11 cellular contexts compared by ENCODE assay signal in genomic region chr15:43423793-43424192, GRCh38.
"Had no signal": no experiment of that assay in that cellular context is flagged by ENCODE, and none has a peak within 500 bp of the region (broad histone marks: within the 10 kb centered on the region; RNA-seq: fewer than 3 reads in every experiment).

No MANE protein-coding gene starts in this region.

- H3K9me3 ChIP-seq: adrenal gland, colonic mucosa, esophagus muscularis mucosa had no signal

- ATAC-seq: activated CD4-positive, CD25-positive, alpha-beta regulatory T cell treated with anti-CD3 and anti-CD28 coated beads, Interleukin-2, amount 50 U/mL, for 24 hours; activated T-helper 17 cell treated with anti-CD3 and anti-CD28 coated beads, Interleukin-2, amount 50 U/mL, for 72 hours had no signal

- H3K27me3 ChIP-seq: adrenal gland, colonic mucosa, esophagus muscularis mucosa had no signal

- DNase-seq: activated naive CD4-positive, alpha-beta T cell treated with anti-CD3 and anti-CD28 coated beads for 36 hours; adrenal gland; caudate nucleus; colonic mucosa; hypothalamus; stimulated activated CD4-positive, alpha-beta T cell treated with anti-CD3 and anti-CD28 coated beads, Interleukin-12 subunit alpha, Interleukin-12 subunit beta, amount 100 ng/mL, for 4 hours; stimulated activated CD4-positive, alpha-beta T cell treated with anti-CD3 and anti-CD28 coated beads, Interleukin-2, amount 100 ng/mL, for 24 hours; SW 1271 had no signal

- H3K4me1 ChIP-seq: adrenal gland, colonic mucosa, esophagus muscularis mucosa had no signal

- H3K27ac ChIP-seq: adrenal gland, colonic mucosa, esophagus muscularis mucosa had no signal

- H3K4me3 ChIP-seq: adrenal gland, colonic mucosa, esophagus muscularis mucosa had no signal
